In genomic region chr1:221598122-221598521, GRCh38 we compare ENCODE assay signal across 32 cellular contexts.
"Had no signal": no experiment of that assay in that cellular context is flagged by ENCODE, and none has a peak within 500 bp of the region (broad histone marks: within the 10 kb centered on the region; RNA-seq: fewer than 3 reads in every experiment).

No MANE protein-coding gene starts in this region.

- H3K27ac Mint-ChIP-seq: activated CD4-positive, alpha-beta memory T cell treated with anti-CD3 and anti-CD28 coated beads, Interleukin-2, amount 10 ng/mL, durations not matched to agents 7 days and 5 days; activated CD4-positive, alpha-beta T cell treated with anti-CD3 and anti-CD28 coated beads, Interleukin-2, amount 10 ng/mL, durations not matched to agents 24 days and 14 days; activated T-helper 17 cell treated with anti-CD3 and anti-CD28 coated beads, Interleukin-2, amount 50 U/mL, for 72 hours; dendritic cell treated with granulocyte-macrophage colony-stimulating factor and Interleukin-4, amounts not matched to agents 40 ng/mL and 50 ng/mL, for 4 days; nephron; T-helper 1 cell treated with Interleukin-12 subunit alpha and Interleukin-12 subunit beta and Interleukin-4 antibody, amounts not matched to agents 30 μg/mL and 1 μg/mL, for 36 hours had no signal

- DNase-seq: activated CD4-positive, alpha-beta memory T cell treated with anti-CD3 and anti-CD28 coated beads, Interleukin-2, amount 10 ng/mL, durations not matched to agents 7 days and 5 days; activated CD4-positive, alpha-beta T cell treated with anti-CD3 and anti-CD28 coated beads, Interleukin-2, amount 10 ng/mL, durations not matched to agents 24 days and 14 days; activated CD4-positive, CD25-positive, alpha-beta regulatory T cell treated with anti-CD3 and anti-CD28 coated beads, Interleukin-2, amount 50 U/mL, for 72 hours; activated CD8-positive, alpha-beta memory T cell treated with anti-CD3 and anti-CD28 coated beads, Interleukin-2, amount 50 U/mL, for 48 hours; activated gamma-delta T cell treated with Interleukin-2 at 50 U/mL for 16 hours; activated naive CD4-positive, alpha-beta T cell treated with anti-CD3 and anti-CD28 coated beads, Interleukin-2, amount 50 U/mL, for 16 hours; activated T-cell treated with anti-CD3 and anti-CD28 coated beads, Interleukin-2, amount 50 U/mL, for 4 hours; amniotic stem cell; central memory CD4-positive, alpha-beta T cell; effector CD4-positive, alpha-beta T cell; esophagus squamous epithelium; foreskin melanocyte; left colon; mammary epithelial cell; mucosa of descending colon; right lobe of liver; stimulated activated CD4-positive, alpha-beta T cell treated with anti-CD3 and anti-CD28 coated beads, Interleukin-12 subunit alpha, Interleukin-12 subunit beta, amount 100 ng/mL, for 4 hours; stimulated activated CD4-positive, alpha-beta T cell treated with anti-CD3 and anti-CD28 coated beads, Interleukin-4, amount 100 ng/mL, for 1 hour; stimulated activated naive CD8-positive, alpha-beta T cell treated with anti-CD3 and anti-CD28 coated beads, Interleukin-15, Interleukin-2, amounts not matched to agents 100 U/mL and 50 U/mL, for 24 hours; SW 1271; T-helper 9 cell; thyroid gland; upper lobe of right lung; WERI-Rb-1 had no signal

- H3K9me3 ChIP-seq: esophagus squamous epithelium, mucosa of descending colon, right lobe of liver, thyroid gland, upper lobe of right lung had no signal

- H3K4me1 Mint-ChIP-seq: activated CD4-positive, alpha-beta memory T cell treated with anti-CD3 and anti-CD28 coated beads, Interleukin-2, amount 10 ng/mL, durations not matched to agents 7 days and 5 days; activated CD4-positive, alpha-beta T cell treated with anti-CD3 and anti-CD28 coated beads, Interleukin-2, amount 10 ng/mL, durations not matched to agents 24 days and 14 days; activated T-helper 17 cell treated with anti-CD3 and anti-CD28 coated beads, Interleukin-2, amount 50 U/mL, for 72 hours had no signal

- H3K4me3 Mint-ChIP-seq: activated CD4-positive, alpha-beta memory T cell treated with anti-CD3 and anti-CD28 coated beads, Interleukin-2, amount 10 ng/mL, durations not matched to agents 7 days and 5 days; activated CD4-positive, alpha-beta T cell treated with anti-CD3 and anti-CD28 coated beads, Interleukin-2, amount 10 ng/mL, durations not matched to agents 24 days and 14 days; activated T-cell treated with anti-CD3 and anti-CD28 coated beads, Interleukin-2, amount 50 U/mL, for 4 hours; activated T-helper 17 cell treated with anti-CD3 and anti-CD28 coated beads, Interleukin-2, amount 50 U/mL, for 72 hours; dendritic cell treated with granulocyte-macrophage colony-stimulating factor and Interleukin-4, amounts not matched to agents 40 ng/mL and 50 ng/mL, for 4 days; nephron; T-helper 1 cell treated with Interleukin-12 subunit alpha and Interleukin-12 subunit beta and Interleukin-4 antibody, amounts not matched to agents 30 μg/mL and 1 μg/mL, for 36 hours had no signal

- H3K36me3 ChIP-seq: esophagus squamous epithelium, right lobe of liver, thyroid gland, upper lobe of right lung, WERI-Rb-1 had no signal

- H3K27me3 Mint-ChIP-seq: activated CD4-positive, alpha-beta memory T cell treated with anti-CD3 and anti-CD28 coated beads, Interleukin-2, amount 10 ng/mL, durations not matched to agents 7 days and 5 days; dendritic cell treated with granulocyte-macrophage colony-stimulating factor and Interleukin-4, amounts not matched to agents 40 ng/mL and 50 ng/mL, for 4 days had no signal

- H3K4me1 ChIP-seq: right lobe of liver, thyroid gland, upper lobe of right lung had no signal

- H3K9me3 Mint-ChIP-seq: activated CD4-positive, alpha-beta memory T cell treated with anti-CD3 and anti-CD28 coated beads, Interleukin-2, amount 10 ng/mL, durations not matched to agents 7 days and 5 days; activated T-cell treated with anti-CD3 and anti-CD28 coated beads, Interleukin-2, amount 50 U/mL, for 4 hours; activated T-helper 17 cell treated with anti-CD3 and anti-CD28 coated beads, Interleukin-2, amount 50 U/mL, for 72 hours; dendritic cell treated with granulocyte-macrophage colony-stimulating factor and Interleukin-4, amounts not matched to agents 40 ng/mL and 50 ng/mL, for 4 days; nephron; T-helper 1 cell treated with Interleukin-12 subunit alpha and Interleukin-12 subunit beta and Interleukin-4 antibody, amounts not matched to agents 30 μg/mL and 1 μg/mL, for 36 hours had no signal

- H3K27me3 ChIP-seq: esophagus squamous epithelium, right lobe of liver, thyroid gland, upper lobe of right lung had no signal

- ATAC-seq: activated T-cell treated with anti-CD3 and anti-CD28 coated beads, Interleukin-2, amount 50 U/mL, for 4 hours; activated T-helper 17 cell treated with anti-CD3 and anti-CD28 coated beads, Interleukin-2, amount 50 U/mL, for 72 hours; left colon; mucosa of descending colon; right lobe of liver; stimulated activated naive CD8-positive, alpha-beta T cell treated with anti-CD3 and anti-CD28 coated beads, Interleukin-15, Interleukin-2, amounts not matched to agents 100 U/mL and 50 U/mL, for 24 hours; upper lobe of right lung had no signal

- H3K27ac ChIP-seq: epithelial cell of prostate, esophagus squamous epithelium, right lobe of liver, skin epidermis, thyroid gland, upper lobe of right lung, WERI-Rb-1 had no signal

- H3K4me3 ChIP-seq: esophagus squamous epithelium, mucosa of descending colon, right lobe of liver, skin epidermis, thyroid gland, upper lobe of right lung had no signal

- FAIRE-seq: endometrium, keratinocyte had no signal
